9 cellular contexts compared by ENCODE assay signal in the genomic region with DNA sequence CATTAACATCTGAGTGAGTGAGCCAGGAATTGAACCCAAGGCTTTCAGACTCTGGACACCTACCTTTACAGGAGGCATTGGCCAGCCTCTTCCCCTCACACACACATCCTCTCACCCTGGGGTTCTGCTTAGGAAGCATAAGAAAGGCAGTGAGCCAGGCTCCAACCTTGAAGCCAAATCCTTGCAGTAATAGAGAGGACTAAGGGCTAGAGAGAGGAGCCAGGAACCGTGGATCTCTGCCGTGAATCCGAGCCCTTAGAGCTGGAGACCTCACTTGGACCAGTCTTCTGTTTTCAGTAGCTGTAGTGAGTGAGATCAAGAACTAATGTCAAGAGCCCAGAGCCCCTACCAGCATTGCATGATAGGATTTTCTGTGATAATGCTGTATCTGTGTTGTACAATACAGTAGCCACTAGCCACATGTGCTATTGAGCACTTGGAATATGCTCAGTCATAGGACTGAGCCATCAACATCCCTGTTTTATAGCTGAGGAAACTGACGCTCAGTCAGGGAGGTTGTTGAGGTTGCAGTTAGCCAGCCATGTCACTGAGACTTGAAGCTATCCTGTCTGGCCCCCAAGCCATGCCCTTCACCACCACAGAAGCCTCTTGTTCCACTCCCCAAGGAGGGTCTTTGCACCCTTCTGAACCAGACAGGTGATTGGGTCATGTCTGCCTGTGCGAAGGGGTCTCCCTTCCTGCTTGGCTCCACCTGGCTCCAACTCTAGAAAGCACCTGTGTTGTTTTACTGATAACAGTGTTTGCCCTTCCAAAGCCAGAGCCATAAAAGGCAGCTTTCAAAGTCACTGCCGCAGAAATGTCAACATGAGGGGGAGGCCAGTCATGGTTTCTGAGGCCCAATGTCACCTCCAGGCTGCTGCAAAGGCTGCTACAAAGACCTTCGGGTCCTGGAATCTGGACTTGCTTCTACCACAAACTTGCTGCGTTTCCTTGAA.
A peak's percentile ranks its signal among the peaks of the same experiment; 100 is the strongest.
DNase-seq lines count a peak whose midpoint lies in the region; ATAC-seq, FAIRE-seq and TF ChIP-seq lines count a peak whose summit lies in the region.
"Had no signal": no experiment of that assay in that cellular context is flagged by ENCODE, and none has a peak within 500 bp of the region (broad histone marks: within the 10 kb centered on the region; RNA-seq: fewer than 3 reads in every experiment).

No MANE protein-coding gene starts in this region.

- no peak for TF ChIP-seq POLR2A in K562 (conservative IDR thresholded peaks at IDR 0.05)

- peak overlapping the region; percentile 70 for H3K27ac Mint-ChIP-seq in CD4-positive, alpha-beta T cell

- H3K9me3 Mint-ChIP-seq in CD4-positive, alpha-beta T cell = no peaks in the 10 kb centered on the region

- no peak overlapping the region for H3K4me3 ChIP-seq in K562
- no peak overlapping the region for H3K4me3 ChIP-seq in muscle layer of duodenum (ENCODE audit: low read depth in 1 of 2, low read length in 2 of 2)
- no peak overlapping the region for H3K4me3 ChIP-seq in HAP-1

- FAIRE-seq in K562 (lab: Jason Lieb, UNC) = peak; percentile 82

- in situ Hi-C loops in K562 (cut with MboI) (loop anchor here (10.0 kb wide), 1 partner anchor 100 kb away; a partner anchor contains a TSS), HAP-1 (cut with MboI; ENCODE audit: low sequenced_read_pairs) (no loop called here)

- no peaks in the 10 kb centered on the region for H4K20me1 ChIP-seq in K562 (replicated peaks; ENCODE audit: control insufficient read depth, insufficient read depth, low read length)

- no peaks in the 10 kb centered on the region for H3K36me3 Mint-ChIP-seq in CD4-positive, alpha-beta T cell (ENCODE audit: low read depth)

- H3K36me3 ChIP-seq in K562 (ENCODE audit: control insufficient read depth, insufficient read depth, low read length) (no peaks in the 10 kb centered on the region), muscle layer of duodenum (ENCODE audit: control insufficient read depth in 1 of 2, insufficient read depth in 2 of 2, low read length in 2 of 2) (no peaks in the 10 kb centered on the region), HAP-1 (replicated peaks) (no peaks in the 10 kb centered on the region)

- no peak for DNase-seq in CD4-positive, alpha-beta T cell
- DNase-seq in NCI-H146 (lab: John Stamatoyannopoulos, UW) (peak; percentile 96), K562 (ENCODE audit: extremely low read depth in 1 of 4, low spot score in 3 of 4) (peak in 2 of 4 experiments; percentile 73 to 79), HAP-1 (ENCODE audit: low spot score in 2 of 2) (no peak), NCI-H2171 (lab: John Stamatoyannopoulos, UW) (no peak), posterior vena cava (ENCODE audit: low spot score) (no peak)
- DNase-seq: stimulated activated CD4-positive, alpha-beta T cell treated with anti-CD3 and anti-CD28 coated beads, Interleukin-12 subunit alpha, Interleukin-12 subunit beta, amount 100 ng/mL, for 4 hours had no signal

- no TSS peak for BruUV-seq in K562 (replicated peaks; lab: Mats Ljungman, UMichigan)

- CTCF ChIA-PET in CD4-positive, alpha-beta T cell (lab: Charles Lee) = no interaction called here
- CTCF ChIA-PET in K562 (lab: Yijun Ruan, JAX; ENCODE audit: low intra/inter-chr PET ratio) = no interaction called here

- no peaks in the 10 kb centered on the region for H3K9me1 ChIP-seq in K562 (ENCODE audit: control insufficient read depth, insufficient read depth, low read length)

- POLR2A ChIA-PET in CD4-positive, alpha-beta T cell (lab: Charles Lee) = interaction anchor here (1.0 to 1.6 kb wide), 2 partner anchors 57 to 101 kb away, joined by 3 to 6 read pairs; a partner anchor contains a TSS
- POLR2A ChIA-PET in K562 (lab: Yijun Ruan, JAX) = interaction anchor here (0.6 to 3.1 kb wide), 7 partner anchors 8 to 1022 kb away, joined by 3 to 17 read pairs (median 6); a partner anchor contains a TSS

- H3K27me3 ChIP-seq in CD4-positive, alpha-beta T cell (ENCODE audit: control insufficient read depth, insufficient read depth, low read length) = no peaks in the 10 kb centered on the region
- H3K27me3 ChIP-seq in K562 (ENCODE audit: control insufficient read depth in 2 of 2, insufficient read depth in 2 of 2, low read length in 2 of 2) (no peaks in the 10 kb centered on the region), muscle layer of duodenum (ENCODE audit: low read depth, low read length) (no peaks in the 10 kb centered on the region), HAP-1 (ENCODE audit: low read depth) (no peaks in the 10 kb centered on the region)

- no peaks in the 10 kb centered on the region for H3K27me3 Mint-ChIP-seq in CD4-positive, alpha-beta T cell

- H3K27ac ChIP-seq in CD4-positive, alpha-beta T cell (ENCODE audit: low read depth, low read length) = no peak overlapping the region
- H3K27ac ChIP-seq in K562 (ENCODE audit: extremely low read depth, low read depth, low read length) (peak overlapping the region; percentile 97), muscle layer of duodenum (ENCODE audit: low read length) (peak overlapping the region; percentile 72)

- peak; percentile 71 for TF ChIP-seq EP300 in K562 (IDR thresholded peaks at IDR 0.05; ENCODE audit: low read length)

- no peaks in the 10 kb centered on the region for H3K9me3 ChIP-seq in CD4-positive, alpha-beta T cell (ENCODE audit: control insufficient read depth, low read length)
- H3K9me3 ChIP-seq in K562 (replicated peaks; ENCODE audit: control insufficient read depth, insufficient read depth, low read depth, low read length) (no peaks in the 10 kb centered on the region), muscle layer of duodenum (ENCODE audit: control insufficient read depth in 1 of 2, low read length in 2 of 2) (no peaks in the 10 kb centered on the region), HAP-1 (no peaks in the 10 kb centered on the region)

- peak overlapping the region; percentile 76 for H2AFZ ChIP-seq in K562 (ENCODE audit: low read depth, low read length)

- ATAC-seq in CD4-positive, alpha-beta T cell (ENCODE audit: poor library complexity) = no peak
- peak; percentile 58 for ATAC-seq in K562
- no peak for ATAC-seq in GM18907 (IDR thresholded peaks at IDR 0.05; ENCODE audit: unreplicated experiment)

- H3K4me1 ChIP-seq in K562 (replicated peaks in 1 of 2; ENCODE audit: control insufficient read depth in 2 of 2, insufficient read depth in 2 of 2, low read length in 2 of 2) = peaks cover 52 to 70% of the 10 kb centered on the region in 2 experiments
- H3K4me1 ChIP-seq in muscle layer of duodenum (ENCODE audit: control insufficient read depth in 1 of 2, insufficient read depth in 2 of 2, low read length in 2 of 2) = peaks cover 13 to 19% of the 10 kb centered on the region in 2 donors
- no peaks in the 10 kb centered on the region for H3K4me1 ChIP-seq in HAP-1

- WGBS in K562 (ENCODE audit: insufficient coverage, low coverage, missing lambda C conversion rate) = 11% methylated on average over 8 of the region's 8 CpGs

- peak overlapping the region; percentile 45 for H3K4me2 ChIP-seq in K562 (ENCODE audit: insufficient read depth, low read length)

- peak overlapping the region; percentile 27 for H3K4me3 Mint-ChIP-seq in CD4-positive, alpha-beta T cell

- no peaks in the 10 kb centered on the region for H3K79me2 ChIP-seq in K562 (ENCODE audit: control insufficient read depth, insufficient read depth, low read length)

- H3K4me1 Mint-ChIP-seq in CD4-positive, alpha-beta T cell (ENCODE audit: low read depth) = peaks cover 51% of the 10 kb centered on the region

- intact Hi-C loops in CD4-positive, alpha-beta T cell (cut with DNase I, micrococcal nuclease) = no loop called here
- intact Hi-C loops in K562 (cut with micrococcal nuclease) (loop anchor here (1.0 to 5.0 kb wide), 2 partner anchors 14 to 82 kb away; no protein-coding TSS in a partner anchor), posterior vena cava (cut with DNase I) (no loop called here)

- no peak for TF ChIP-seq CTCF in CD4-positive, alpha-beta T cell (IDR thresholded peaks at IDR 0.05)
- no peak; a peak in 1 of 6 replicates for TF ChIP-seq CTCF in K562 (IDR thresholded peaks at IDR 0.05 in 2 of 3, conservative IDR thresholded peaks at IDR 0.05 in 1 of 3; ENCODE audit: insufficient read depth in 2 of 3, low read depth in 1 of 3, low read length in 3 of 3)

- TF ChIP-seq RAD21 in K562 (CRISPR knock-in tag; conservative IDR thresholded peaks at IDR 0.05 in 1 of 2, IDR thresholded peaks at IDR 0.05 in 1 of 2) = peak; percentile 10 to 23

- H3K9ac ChIP-seq in K562 (ENCODE audit: insufficient read depth in 1 of 2, low read depth in 2 of 2, low read length in 2 of 2) = peak overlapping the region; percentile 6 to 75; a peak in 3 of 4 replicates

TF ChIP-seq in K562, 482 proteins besides CTCF, POLR2A, EP300 and RAD21 (continues in another document):
- TF ChIP-seq LEF1 (IDR thresholded peaks at IDR 0.05) = peak; percentile 85; the same call in 1 of the 2 replicates
- no peak for TF ChIP-seq ZNF785 (CRISPR knock-in tag; IDR thresholded peaks at IDR 0.05)
- TF ChIP-seq ZNF778 (CRISPR knock-in tag; IDR thresholded peaks at IDR 0.05) = no peak
- no peak for TF ChIP-seq ADNP (tag; IDR thresholded peaks at IDR 0.05)
- TF ChIP-seq FOXK1 (CRISPR knock-in tag; IDR thresholded peaks at IDR 0.05; ENCODE audit: borderline replicate concordance) = peak; percentile 57; the same call in 1 of the 2 replicates
- TF ChIP-seq RBM17 (IDR thresholded peaks at IDR 0.05; ENCODE audit: borderline replicate concordance, low read depth, low read length) = no peak
- TF ChIP-seq, protein P1, sequence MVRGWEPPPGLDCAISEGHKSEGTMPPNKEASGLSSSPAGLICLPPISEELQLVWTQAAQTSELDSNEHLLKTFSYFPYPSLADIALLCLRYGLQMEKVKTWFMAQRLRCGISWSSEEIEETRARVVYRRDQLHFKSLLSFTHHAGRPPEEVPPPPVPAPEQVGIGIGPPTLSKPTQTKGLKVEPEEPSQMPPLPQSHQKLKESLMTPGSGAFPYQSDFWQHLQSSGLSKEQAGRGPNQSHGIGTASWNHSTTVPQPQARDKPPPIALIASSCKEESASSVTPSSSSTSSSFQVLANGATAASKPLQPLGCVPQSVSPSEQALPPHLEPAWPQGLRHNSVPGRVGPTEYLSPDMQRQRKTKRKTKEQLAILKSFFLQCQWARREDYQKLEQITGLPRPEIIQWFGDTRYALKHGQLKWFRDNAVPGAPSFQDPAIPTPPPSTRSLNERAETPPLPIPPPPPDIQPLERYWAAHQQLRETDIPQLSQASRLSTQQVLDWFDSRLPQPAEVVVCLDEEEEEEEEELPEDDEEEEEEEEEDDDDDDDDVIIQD (CRISPR knock-in tag; IDR thresholded peaks at IDR 0.05) = 0 out of 2 replicates have a peak, but pooled peaks have one; percentile 51
- TF ChIP-seq KLF6 (CRISPR knock-in tag; IDR thresholded peaks at IDR 0.05; ENCODE audit: borderline replicate concordance) = no peak; the same call in 1 of the 2 replicates
- TF ChIP-seq SMAD4 (CRISPR knock-in tag; conservative IDR thresholded peaks at IDR 0.05) = peak; percentile 89
- peak in 1 of 2 experiments; percentile 65; a peak in 1 of 4 replicates for TF ChIP-seq KDM1A (IDR thresholded peaks at IDR 0.05)
- no peak for TF ChIP-seq ZNF121 (CRISPR knock-in tag; conservative IDR thresholded peaks at IDR 0.05)
- TF ChIP-seq ARID1B (IDR thresholded peaks at IDR 0.05) = peak; percentile 83
- TF ChIP-seq ZBTB8A (IDR thresholded peaks at IDR 0.05; ENCODE audit: partially characterized antibody) = no peak
- peak; percentile 78; the same call in 1 of the 2 replicates for TF ChIP-seq L3MBTL2 (IDR thresholded peaks at IDR 0.05)
